ENCODE assay signal across 16 cellular contexts in genomic region chr13:33933810-33934209, GRCh38.
DNase-seq lines count a peak whose midpoint lies in the region; ATAC-seq, FAIRE-seq and TF ChIP-seq lines count a peak whose summit lies in the region.
"Had no signal": no experiment of that assay in that cellular context is flagged by ENCODE, and none has a peak within 500 bp of the region (broad histone marks: within the 10 kb centered on the region; RNA-seq: fewer than 3 reads in every experiment).

No MANE protein-coding gene starts in this region.

- peak overlapping the region; percentile 46; the same call in 1 of the 2 replicates for H3K4me2 ChIP-seq in SK-N-SH

- H3K9ac ChIP-seq in SK-N-SH: no peak overlapping the region
- H3K9ac ChIP-seq: BLaER1 treated with 17β-estradiol and CSF1 and Interleukin-3, amounts not matched to agents 10 nM and 100 nM had no signal

- H3K4me1 Mint-ChIP-seq in nephron: peaks cover 28% of the 10 kb centered on the region
- H3K4me1 Mint-ChIP-seq: CD4-positive, CD25-positive, alpha-beta regulatory T cell had no signal

- H3K36me3 Mint-ChIP-seq in nephron (ENCODE audit: low read depth): no peaks in the 10 kb centered on the region
- H3K36me3 Mint-ChIP-seq: CD4-positive, CD25-positive, alpha-beta regulatory T cell had no signal

- H4K20me1 ChIP-seq in SK-N-SH (ENCODE audit: insufficient read depth): no peaks in the 10 kb centered on the region
- H4K20me1 ChIP-seq: BLaER1 treated with 17β-estradiol and CSF1 and Interleukin-3, amounts not matched to agents 10 nM and 100 nM had no signal

- 96% methylated on average over 3 of the region's 3 CpGs for WGBS in SK-N-SH (ENCODE audit: low lambda C conversion rate)

- DNase-seq in SK-N-SH: no peak
- peak; percentile 1 for DNase-seq in MV-4-11 (lab: John Stamatoyannopoulos, UW)
- no peak for DNase-seq in SK-N-DZ (ENCODE audit: low spot score)
- DNase-seq in D721Med (ENCODE audit: insufficient read length, low spot score): no peak
- DNase-seq in effector CD8-positive, alpha-beta T cell (lab: John Stamatoyannopoulos, UW): no peak
- DNase-seq: ACHN; CD4-positive, CD25-positive, alpha-beta regulatory T cell; DMS 273 treated with DMSO at 0.1 percent for 48 hours; GOT3; H9 had no signal

- no peak for TF ChIP-seq EP300 in SK-N-SH (IDR thresholded peaks at IDR 0.05; ENCODE audit: borderline replicate concordance in 1 of 2, low read depth in 1 of 2, low read length in 1 of 2)

- no peaks in the 10 kb centered on the region; the same call in 1 of the 2 replicates for H3K9me2 ChIP-seq in SK-N-SH

- peak overlapping the region; percentile 71 to 87; a peak in 2 of 4 replicates for H3K27ac ChIP-seq in SK-N-SH (ENCODE audit: low read depth in 2 of 2, low read length in 1 of 2)
- H3K27ac ChIP-seq: BLaER1 treated with 17β-estradiol and CSF1 and Interleukin-3, amounts not matched to agents 10 nM and 100 nM had no signal

- H3K4me3 Mint-ChIP-seq in nephron: no peak overlapping the region
- H3K4me3 Mint-ChIP-seq: CD4-positive, CD25-positive, alpha-beta regulatory T cell; H9 had no signal

- H3K4me1 ChIP-seq in SK-N-SH (ENCODE audit: control insufficient read depth in 1 of 2, insufficient read depth in 2 of 2, low read depth in 1 of 2, low read length in 1 of 2): peaks cover 8 to 32% of the 10 kb centered on the region in 2 experiments

- H3F3A ChIP-seq in SK-N-SH (replicated peaks; ENCODE audit: insufficient read depth): peaks cover 5% of the 10 kb centered on the region

- no peaks in the 10 kb centered on the region for H3K27me3 Mint-ChIP-seq in nephron (ENCODE audit: low read depth)
- H3K27me3 Mint-ChIP-seq: CD4-positive, CD25-positive, alpha-beta regulatory T cell had no signal

- H3K27me3 ChIP-seq in SK-N-SH (ENCODE audit: insufficient read depth): no peaks in the 10 kb centered on the region
- H3K27me3 ChIP-seq: BLaER1 treated with 17β-estradiol and CSF1 and Interleukin-3, amounts not matched to agents 10 nM and 100 nM had no signal

- CTCF ChIA-PET in SK-N-SH (lab: Yijun Ruan, JAX): interaction anchor here (0.9 to 3.4 kb wide), 3 partner anchors 134 to 1256 kb away, joined by 3 to 14 read pairs (median 3); no protein-coding TSS in a partner anchor

- no peak overlapping the region for H3K4me3 ChIP-seq in SK-N-SH (ENCODE audit: low read depth in 2 of 2, low read length in 1 of 2)
- H3K4me3 ChIP-seq: BLaER1 treated with 17β-estradiol and CSF1 and Interleukin-3, amounts not matched to agents 10 nM and 100 nM; GM12878 had no signal

- TF ChIP-seq RAD21 in SK-N-SH (IDR thresholded peaks at IDR 0.05; ENCODE audit: low read length): no peak

- TF ChIP-seq CTCF in SK-N-SH (IDR thresholded peaks at IDR 0.05) (no peak), nephron (IDR thresholded peaks at IDR 0.05; ENCODE audit: unreplicated experiment in 3 of 3) (no peak), D721Med (IDR thresholded peaks at IDR 0.05; ENCODE audit: insufficient read depth, missing control alignments) (no peak)

- H3K9me3 ChIP-seq in SK-N-SH: no peaks in the 10 kb centered on the region
- H3K9me3 ChIP-seq: BLaER1 treated with 17β-estradiol and CSF1 and Interleukin-3, amounts not matched to agents 10 nM and 100 nM had no signal

- H2AFZ ChIP-seq in SK-N-SH (ENCODE audit: low read depth): no peak overlapping the region

- POLR2A ChIA-PET in SK-N-SH (lab: Yijun Ruan, JAX): no interaction called here

- no peak for FAIRE-seq in D721Med (lab: Jason Lieb, UNC)
- FAIRE-seq: GM12878, HepG2, HTR-8/SVneo had no signal

- H3K79me2 ChIP-seq in SK-N-SH (ENCODE audit: insufficient read depth): no peaks in the 10 kb centered on the region

- no peaks in the 10 kb centered on the region for H3K9me3 Mint-ChIP-seq in nephron
- H3K9me3 Mint-ChIP-seq: H9 had no signal

- peak overlapping the region; percentile 13 to 68 (median 36) for H3K27ac Mint-ChIP-seq in nephron
- H3K27ac Mint-ChIP-seq: CD4-positive, CD25-positive, alpha-beta regulatory T cell had no signal

- ATAC-seq in SK-N-SH treated with all-trans-retinoic acid at 6 μM for 48 hours: no peak
- ATAC-seq: GM12878, HepG2 had no signal

- no peaks in the 10 kb centered on the region for H3K36me3 ChIP-seq in SK-N-SH (replicated peaks in 1 of 2; ENCODE audit: control insufficient read depth in 1 of 2, insufficient read depth in 2 of 2, low read length in 1 of 2)
- H3K36me3 ChIP-seq: BLaER1 treated with 17β-estradiol and CSF1 and Interleukin-3, amounts not matched to agents 10 nM and 100 nM had no signal

TF ChIP-seq in SK-N-SH, 30 proteins besides CTCF, POLR2A, EP300 and RAD21:
- TF ChIP-seq GABPA (IDR thresholded peaks at IDR 0.05; ENCODE audit: low read depth) (no peak), ELF1 (IDR thresholded peaks at IDR 0.05) (no peak), TAF1 (IDR thresholded peaks at IDR 0.05; ENCODE audit: borderline replicate concordance, low read depth, low read length) (no peak), JUND (IDR thresholded peaks at IDR 0.05) (no peak), REST (IDR thresholded peaks at IDR 0.05; ENCODE audit: low read depth, low read length) (no peak), EZH2phosphoT487 (IDR thresholded peaks at IDR 0.05; ENCODE audit: borderline replicate concordance, low read depth) (no peak), SIN3A (IDR thresholded peaks at IDR 0.05; ENCODE audit: borderline replicate concordance, low read depth, low read length) (no peak)

TF ChIP-seq in SK-N-SH treated with all-trans-retinoic acid at 6 μM for 48 hours, 23 proteins besides CTCF, POLR2A, EP300 and RAD21 (continues in another document):
- TF ChIP-seq GLIS3 (CRISPR knock-in tag; IDR thresholded peaks at IDR 0.05): no peak
- TF ChIP-seq BACH2 (CRISPR knock-in tag; IDR thresholded peaks at IDR 0.05; ENCODE audit: borderline replicate concordance): no peak
- TF ChIP-seq CSDC2 (CRISPR knock-in tag; IDR thresholded peaks at IDR 0.05): no peak
- no peak for TF ChIP-seq SNAI2 (CRISPR knock-in tag; IDR thresholded peaks at IDR 0.05)
- no peak for TF ChIP-seq TCF4 (CRISPR knock-in tag; IDR thresholded peaks at IDR 0.05; ENCODE audit: borderline replicate concordance)
- no peak for TF ChIP-seq RARB (CRISPR knock-in tag; IDR thresholded peaks at IDR 0.05)
- TF ChIP-seq ZFP30 (CRISPR knock-in tag; IDR thresholded peaks at IDR 0.05): no peak
- no peak for TF ChIP-seq POU6F1 (CRISPR knock-in tag; IDR thresholded peaks at IDR 0.05; ENCODE audit: borderline replicate concordance, low read depth)
- no peak for TF ChIP-seq PPARA (CRISPR knock-in tag; IDR thresholded peaks at IDR 0.05; ENCODE audit: borderline replicate concordance)
- TF ChIP-seq ZFP3 (CRISPR knock-in tag; IDR thresholded peaks at IDR 0.05): no peak
- no peak for TF ChIP-seq PATZ1 (CRISPR knock-in tag; IDR thresholded peaks at IDR 0.05; ENCODE audit: borderline replicate concordance)
- TF ChIP-seq ZNF70 (CRISPR knock-in tag; IDR thresholded peaks at IDR 0.05): no peak
- TF ChIP-seq CREB5 (CRISPR knock-in tag; IDR thresholded peaks at IDR 0.05; ENCODE audit: low read depth): no peak
